ENCODE assay signal across 38 cellular contexts in the genomic region with DNA sequence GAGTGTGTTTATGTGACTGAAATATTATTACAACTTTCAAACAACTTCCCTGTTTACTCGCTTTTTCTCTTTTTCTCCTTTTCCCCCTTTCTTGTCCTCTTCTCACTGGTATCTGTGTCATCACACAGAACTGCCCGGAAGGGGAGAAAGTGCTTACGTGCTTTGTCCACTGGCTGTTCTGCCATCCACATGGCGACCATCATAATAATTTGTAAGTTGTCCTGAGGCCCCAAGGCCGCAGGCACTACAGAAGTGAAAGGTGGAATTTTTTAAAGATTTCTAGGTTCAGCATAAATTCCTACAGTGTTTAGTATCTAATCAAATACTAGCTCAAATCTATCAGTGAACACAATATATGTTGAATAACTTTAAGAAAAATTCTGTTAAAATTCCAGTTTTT. TPM values are rescaled to one million over a fixed set of nuclear protein-coding genes. Genes with fewer than 3 reads are reported as not detected.
"Had no signal": no experiment of that assay in that cellular context is flagged by ENCODE, and none has a peak within 500 bp of the region (broad histone marks: within the 10 kb centered on the region; RNA-seq: fewer than 3 reads in every experiment).

No MANE protein-coding gene starts in this region.

- DNase-seq: activated B cell treated with CpG ODN at 0.5 μM for 24 hours; activated CD4-positive, alpha-beta memory T cell treated with anti-CD3 and anti-CD28 coated beads for 36 hours; activated CD4-positive, alpha-beta T cell treated with anti-CD3 and anti-CD28 coated beads for 4 hours; activated CD4-positive, alpha-beta T cell treated with anti-CD3 and anti-CD28 coated beads, Interleukin-2, amount 10 ng/mL, durations not matched to agents 24 days and 14 days; activated CD4-positive, alpha-beta T cell treated with anti-CD3 and anti-CD28 coated beads, Interleukin-2, amount 50 U/mL, for 1 hour; activated CD4-positive, alpha-beta T cell treated with anti-CD3 and anti-CD28 coated beads, Interleukin-2, amount 50 U/mL, for 4 hours; activated CD4-positive, CD25-positive, alpha-beta regulatory T cell treated with anti-CD3 and anti-CD28 coated beads, Interleukin-2, amount 50 U/mL, for 72 hours; activated CD8-positive, alpha-beta memory T cell treated with anti-CD3 and anti-CD28 coated beads, Interleukin-2, amount 50 U/mL, for 4 hours; activated CD8-positive, alpha-beta T cell treated with anti-CD3 and anti-CD28 coated beads for 36 hours; activated effector memory CD4-positive, alpha-beta T cell treated with anti-CD3 and anti-CD28 coated beads, Interleukin-2, amount 50 U/mL, for 16 hours; activated gamma-delta T cell treated with Interleukin-2 at 50 U/mL for 16 hours; activated naive CD4-positive, alpha-beta T cell; activated naive CD4-positive, alpha-beta T cell treated with anti-CD3 and anti-CD28 coated beads for 36 hours; activated naive CD4-positive, alpha-beta T cell treated with anti-CD3 and anti-CD28 coated beads, Interleukin-2, amount 50 U/mL, for 16 hours; activated naive CD8-positive, alpha-beta T cell treated with anti-CD3 and anti-CD28 coated beads for 36 hours; activated T-cell treated with anti-CD3 and anti-CD28 coated beads for 4 hours; activated T-cell treated with anti-CD3 and anti-CD28 coated beads, Interleukin-2, amount 50 U/mL, for 1 hour; activated T-cell treated with anti-CD3 and anti-CD28 coated beads, Interleukin-2, amount 50 U/mL, for 4 hours; activated T-cell treated with anti-CD3 and anti-CD28 coated beads, Interleukin-2, amount 50 U/mL, for 72 hours; adrenal gland; amniotic stem cell; aorta; caudate nucleus; cerebellar nuclear complex; T-helper 1 cell; T-helper 2 cell; T-helper 9 cell had no signal

- FAIRE-seq: bronchial epithelial cell, TTC549 had no signal

- H3K27ac Mint-ChIP-seq: activated B cell treated with CpG ODN at 0.5 μM for 24 hours; activated CD4-positive, alpha-beta memory T cell treated with anti-CD3 and anti-CD28 coated beads for 36 hours; activated CD4-positive, alpha-beta T cell treated with anti-CD3 and anti-CD28 coated beads, Interleukin-2, amount 10 ng/mL, durations not matched to agents 24 days and 14 days; activated CD8-positive, alpha-beta T cell treated with anti-CD3 and anti-CD28 coated beads for 36 hours; activated naive CD4-positive, alpha-beta T cell treated with anti-CD3 and anti-CD28 coated beads for 36 hours; activated naive CD4-positive, alpha-beta T cell treated with anti-CD3 and anti-CD28 coated beads, Interleukin-2, amount 50 U/mL, for 72 hours; activated naive CD8-positive, alpha-beta T cell treated with anti-CD3 and anti-CD28 coated beads for 36 hours; activated T-cell treated with anti-CD3 and anti-CD28 coated beads, Interleukin-2, amount 50 U/mL, for 72 hours; activated T-helper 1 cell treated with anti-CD3 and anti-CD28 coated beads, Interleukin-12 subunit alpha, Interleukin-12 subunit beta, Interleukin-2, Interleukin-4 antibody, amounts not matched to agents 30 ng/mL and 10 ng/mL and 1 ng/mL, durations not matched to agents 14 hours and 24 hours and 36 hours; activated T-helper 17 cell treated with anti-CD3 and anti-CD28 coated beads, Interleukin-2, amount 50 U/mL, for 72 hours; brain; T-helper 1 cell treated with Interleukin-12 subunit alpha and Interleukin-12 subunit beta and Interleukin-4 antibody, amounts not matched to agents 30 μg/mL and 1 μg/mL, for 36 hours; T-helper 2 cell treated with Interferon-gamma antibody and Interleukin-4, amounts not matched to agents 5 μg/mL and 100 μg/mL, for 36 hours had no signal

- H3K27ac ChIP-seq: adrenal gland, cardiac muscle cell, VCaP had no signal

- H3K4me3 ChIP-seq: adrenal gland, cardiac muscle cell had no signal

- ATAC-seq: activated CD8-positive, alpha-beta T cell treated with anti-CD3 and anti-CD28 coated beads for 36 hours; activated naive CD4-positive, alpha-beta T cell treated with anti-CD3 and anti-CD28 coated beads, Interleukin-2, amount 50 U/mL, for 72 hours; activated T-cell treated with anti-CD3 and anti-CD28 coated beads, Interleukin-2, amount 50 U/mL, for 4 hours; activated T-cell treated with anti-CD3 and anti-CD28 coated beads, Interleukin-2, amount 50 U/mL, for 72 hours; activated T-helper 17 cell treated with anti-CD3 and anti-CD28 coated beads, Interleukin-2, amount 50 U/mL, for 72 hours had no signal

- H3K27me3 ChIP-seq: adrenal gland, cardiac muscle cell had no signal

- H3K27me3 Mint-ChIP-seq: activated B cell treated with CpG ODN at 0.5 μM for 24 hours; activated CD4-positive, alpha-beta memory T cell treated with anti-CD3 and anti-CD28 coated beads for 36 hours; activated CD8-positive, alpha-beta T cell treated with anti-CD3 and anti-CD28 coated beads for 36 hours; activated naive CD8-positive, alpha-beta T cell treated with anti-CD3 and anti-CD28 coated beads for 36 hours; activated T-helper 17 cell treated with anti-CD3 and anti-CD28 coated beads, Interleukin-2, amount 50 U/mL, for 72 hours; brain; central memory CD8-positive, alpha-beta T cell had no signal

- H3K9me3 Mint-ChIP-seq: activated B cell treated with CpG ODN at 0.5 μM for 24 hours; activated CD4-positive, alpha-beta memory T cell treated with anti-CD3 and anti-CD28 coated beads for 36 hours; activated CD4-positive, alpha-beta T cell treated with anti-CD3 and anti-CD28 coated beads, Interleukin-2, amount 10 ng/mL, durations not matched to agents 24 days and 14 days; activated CD8-positive, alpha-beta T cell treated with anti-CD3 and anti-CD28 coated beads for 36 hours; activated naive CD4-positive, alpha-beta T cell treated with anti-CD3 and anti-CD28 coated beads for 36 hours; activated naive CD4-positive, alpha-beta T cell treated with anti-CD3 and anti-CD28 coated beads, Interleukin-2, amount 50 U/mL, for 72 hours; activated naive CD8-positive, alpha-beta T cell treated with anti-CD3 and anti-CD28 coated beads for 36 hours; activated T-cell treated with anti-CD3 and anti-CD28 coated beads, Interleukin-2, amount 50 U/mL, for 4 hours; activated T-cell treated with anti-CD3 and anti-CD28 coated beads, Interleukin-2, amount 50 U/mL, for 72 hours; activated T-helper 1 cell treated with anti-CD3 and anti-CD28 coated beads, Interleukin-12 subunit alpha, Interleukin-12 subunit beta, Interleukin-2, Interleukin-4 antibody, amounts not matched to agents 30 ng/mL and 10 ng/mL and 1 ng/mL, durations not matched to agents 14 hours and 24 hours and 36 hours; activated T-helper 17 cell treated with anti-CD3 and anti-CD28 coated beads, Interleukin-2, amount 50 U/mL, for 72 hours; brain; central memory CD8-positive, alpha-beta T cell; T-helper 1 cell treated with Interleukin-12 subunit alpha and Interleukin-12 subunit beta and Interleukin-4 antibody, amounts not matched to agents 30 μg/mL and 1 μg/mL, for 36 hours; T-helper 2 cell treated with Interferon-gamma antibody and Interleukin-4, amounts not matched to agents 5 μg/mL and 100 μg/mL, for 36 hours had no signal

- H3K36me3 Mint-ChIP-seq: activated CD4-positive, alpha-beta memory T cell treated with anti-CD3 and anti-CD28 coated beads for 36 hours; activated naive CD4-positive, alpha-beta T cell treated with anti-CD3 and anti-CD28 coated beads, Interleukin-2, amount 50 U/mL, for 72 hours; activated naive CD8-positive, alpha-beta T cell treated with anti-CD3 and anti-CD28 coated beads for 36 hours; brain had no signal

- H3K4me1 ChIP-seq: adrenal gland had no signal

- H3K36me3 ChIP-seq: adrenal gland, cardiac muscle cell had no signal

- H3K9me3 ChIP-seq: adrenal gland had no signal

- H3K4me1 Mint-ChIP-seq: activated B cell treated with CpG ODN at 0.5 μM for 24 hours; activated CD4-positive, alpha-beta T cell treated with anti-CD3 and anti-CD28 coated beads, Interleukin-2, amount 10 ng/mL, durations not matched to agents 24 days and 14 days; activated naive CD8-positive, alpha-beta T cell treated with anti-CD3 and anti-CD28 coated beads for 36 hours; activated T-helper 17 cell treated with anti-CD3 and anti-CD28 coated beads, Interleukin-2, amount 50 U/mL, for 72 hours; central memory CD8-positive, alpha-beta T cell had no signal

- H3K4me3 Mint-ChIP-seq: activated B cell treated with CpG ODN at 0.5 μM for 24 hours; activated CD4-positive, alpha-beta memory T cell treated with anti-CD3 and anti-CD28 coated beads for 36 hours; activated CD4-positive, alpha-beta T cell treated with anti-CD3 and anti-CD28 coated beads, Interleukin-2, amount 10 ng/mL, durations not matched to agents 24 days and 14 days; activated CD8-positive, alpha-beta T cell treated with anti-CD3 and anti-CD28 coated beads for 36 hours; activated naive CD4-positive, alpha-beta T cell treated with anti-CD3 and anti-CD28 coated beads for 36 hours; activated naive CD8-positive, alpha-beta T cell treated with anti-CD3 and anti-CD28 coated beads for 36 hours; activated T-cell treated with anti-CD3 and anti-CD28 coated beads, Interleukin-2, amount 50 U/mL, for 4 hours; activated T-cell treated with anti-CD3 and anti-CD28 coated beads, Interleukin-2, amount 50 U/mL, for 72 hours; activated T-helper 1 cell treated with anti-CD3 and anti-CD28 coated beads, Interleukin-12 subunit alpha, Interleukin-12 subunit beta, Interleukin-2, Interleukin-4 antibody, amounts not matched to agents 30 ng/mL and 10 ng/mL and 1 ng/mL, durations not matched to agents 14 hours and 24 hours and 36 hours; activated T-helper 17 cell treated with anti-CD3 and anti-CD28 coated beads, Interleukin-2, amount 50 U/mL, for 72 hours; brain; central memory CD8-positive, alpha-beta T cell; T-helper 1 cell treated with Interleukin-12 subunit alpha and Interleukin-12 subunit beta and Interleukin-4 antibody, amounts not matched to agents 30 μg/mL and 1 μg/mL, for 36 hours; T-helper 2 cell treated with Interferon-gamma antibody and Interleukin-4, amounts not matched to agents 5 μg/mL and 100 μg/mL, for 36 hours had no signal

RNA-seq across cellular contexts. Expression of a gene that starts 46.6 kb away (rescaled TPM):
- total RNA-seq: activated B cell treated with CpG ODN at 0.5 μM for 24 hours, aorta had no signal
